ENCODE assay signal across 22 cellular contexts in the genomic region with DNA sequence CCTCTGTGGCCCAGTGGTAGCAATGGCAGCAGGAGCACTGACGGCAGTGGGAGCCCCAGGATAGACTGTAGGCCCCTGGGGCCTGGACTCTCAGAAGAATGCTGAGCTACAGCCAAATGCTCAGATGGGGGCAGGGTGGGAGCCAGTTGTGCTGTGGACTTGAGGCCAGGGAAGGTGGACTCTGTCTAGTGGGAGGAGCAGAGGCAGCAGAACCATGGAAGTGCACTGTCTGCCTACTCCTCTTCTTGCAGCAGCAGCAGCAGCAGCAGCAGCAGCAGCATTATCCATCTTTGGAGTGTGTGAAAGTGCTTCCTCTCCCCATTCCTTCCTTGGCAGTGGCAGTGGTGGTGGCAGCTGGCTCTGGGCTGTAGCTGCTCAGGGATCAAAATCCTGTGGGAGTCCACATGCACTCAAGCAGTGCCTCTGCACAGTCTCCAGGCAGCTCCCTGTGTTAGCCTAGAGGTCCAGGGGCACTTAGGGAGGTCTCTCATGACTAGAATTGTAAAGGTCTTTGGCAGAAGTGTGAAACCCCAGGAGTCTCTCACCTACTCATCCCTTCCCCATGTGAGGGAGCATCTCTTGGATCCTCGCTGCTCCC.
A peak's percentile ranks its signal among the peaks of the same experiment; 100 is the strongest.
DNase-seq lines count a peak whose midpoint lies in the region; ATAC-seq, FAIRE-seq and TF ChIP-seq lines count a peak whose summit lies in the region.
"Had no signal": no experiment of that assay in that cellular context is flagged by ENCODE, and none has a peak within 500 bp of the region (broad histone marks: within the 10 kb centered on the region; RNA-seq: fewer than 3 reads in every experiment).

No MANE protein-coding gene starts in this region.

- no TSS peak for BruUV-seq in HepG2 (replicated peaks; lab: Mats Ljungman, UMichigan)

- TF ChIP-seq EP300 in HepG2 (IDR thresholded peaks at IDR 0.05; ENCODE audit: low read depth in 2 of 2, low read length in 2 of 2), result no peak
- TF ChIP-seq EP300 in HepG2 (CRISPR knock-in tag; IDR thresholded peaks at IDR 0.05; ENCODE audit: borderline replicate concordance), result no peak

- H3K27ac ChIP-seq in SU-DHL-6 (ENCODE audit: low read depth, low read length), result no peak overlapping the region
- H3K27ac ChIP-seq in HepG2 (ENCODE audit: extremely low read length, insufficient read depth, low read length), result no peak overlapping the region
- H3K27ac ChIP-seq in small intestine (ENCODE audit: low read depth in 1 of 2, low read length in 1 of 2), result no peak overlapping the region
- H3K27ac ChIP-seq: dorsolateral prefrontal cortex, gastroesophageal sphincter, left ventricle myocardium inferior, upper lobe of left lung, VCaP had no signal

- no peaks in the 10 kb centered on the region for H3K9me3 ChIP-seq in SU-DHL-6 (ENCODE audit: insufficient read depth, low read length)
- H3K9me3 ChIP-seq in HepG2 (ENCODE audit: low read length), result no peaks in the 10 kb centered on the region
- no peaks in the 10 kb centered on the region for H3K9me3 ChIP-seq in small intestine (ENCODE audit: control insufficient read depth, low read depth)
- H3K9me3 ChIP-seq: gastroesophageal sphincter, left ventricle myocardium inferior, upper lobe of left lung had no signal

- H3K9ac ChIP-seq in SU-DHL-6 (ENCODE audit: low read length), result no peak overlapping the region
- H3K9ac ChIP-seq in HepG2 (ENCODE audit: insufficient read depth, low read depth, low read length), result no peak overlapping the region

- no peaks in the 10 kb centered on the region for H3K27me3 Mint-ChIP-seq in osteocyte (ENCODE audit: unreplicated experiment)
- H3K27me3 Mint-ChIP-seq: activated CD4-positive, alpha-beta T cell treated with anti-CD3 and anti-CD28 coated beads, Interleukin-2, amount 10 ng/mL, durations not matched to agents 24 days and 14 days had no signal

- peak overlapping the region; percentile 47 for H2AFZ ChIP-seq in SU-DHL-6 (ENCODE audit: low read depth, low read length, severe bottlenecking)
- H2AFZ ChIP-seq in HepG2 (ENCODE audit: low read length), result no peak overlapping the region

- TF ChIP-seq CTCF in SU-DHL-6 (IDR thresholded peaks at IDR 0.05; ENCODE audit: insufficient read depth, low read length, poor library complexity, severe bottlenecking) (no peak), HepG2 (CRISPR knock-in tag; IDR thresholded peaks at IDR 0.05) (no peak), osteocyte (IDR thresholded peaks at IDR 0.05) (no peak)

- H3K27me3 ChIP-seq in SU-DHL-6 (ENCODE audit: low read length) (no peaks in the 10 kb centered on the region), HepG2 (ENCODE audit: control insufficient read depth in 1 of 2, insufficient read depth in 2 of 2, low read length in 2 of 2) (no peaks in the 10 kb centered on the region), small intestine (ENCODE audit: control insufficient read depth in 2 of 2, insufficient read depth in 2 of 2, low read length in 2 of 2) (no peaks in the 10 kb centered on the region)
- H3K27me3 ChIP-seq: dorsolateral prefrontal cortex, gastroesophageal sphincter, upper lobe of left lung had no signal

- no peaks in the 10 kb centered on the region for H4K20me1 ChIP-seq in SU-DHL-6 (ENCODE audit: low read depth, low read length)
- no peaks in the 10 kb centered on the region for H4K20me1 ChIP-seq in HepG2 (ENCODE audit: insufficient read depth, low read length)

- no peaks in the 10 kb centered on the region for H3K9me2 ChIP-seq in SU-DHL-6 (replicated peaks; ENCODE audit: insufficient read depth, low read length)

- DNase-seq in NCI-H2171 (lab: John Stamatoyannopoulos, UW) (peak; percentile 24), HepG2 (ENCODE audit: low spot score) (peak; percentile 28), osteocyte (ENCODE audit: extremely low spot score, unreplicated experiment) (no peak), NCI-H1105 treated with DMSO at 0.1 percent for 48 hours (lab: John Stamatoyannopoulos, UW) (no peak), small intestine (no peak)
- DNase-seq in stimulated activated effector memory CD8-positive, alpha-beta T cell treated with anti-CD3 and anti-CD28 coated beads, Interleukin-12 subunit alpha, Interleukin-12 subunit beta, amount 100 ng/mL, for 72 hours (ENCODE audit: low spot score in 2 of 2), result no peak
- DNase-seq: activated CD4-positive, alpha-beta T cell treated with anti-CD3 and anti-CD28 coated beads, Interleukin-2, amount 10 ng/mL, durations not matched to agents 24 days and 14 days; activated T-cell treated with anti-CD3 and anti-CD28 coated beads, Interleukin-2, amount 50 U/mL, for 48 hours; dorsolateral prefrontal cortex; left ventricle myocardium inferior; naive B cell; NCI-H1048; NCI-H187 treated with DMSO at 0.1 percent for 48 hours; NCI-H2227 treated with DMSO at 0.1 percent for 48 hours; NCI-H748 treated with DMSO at 0.1 percent for 48 hours; occipital lobe; substantia nigra; upper lobe of left lung had no signal

- H3K4me3 ChIP-seq in SU-DHL-6 (ENCODE audit: insufficient read depth, low read length, poor library complexity, severe bottlenecking) (no peak overlapping the region), HepG2 (replicated peaks in 1 of 3; ENCODE audit: insufficient read depth in 1 of 3, low read depth in 2 of 3, low read length in 3 of 3) (no peak overlapping the region), small intestine (ENCODE audit: low read depth in 1 of 2, low read length in 2 of 2) (no peak overlapping the region)
- H3K4me3 ChIP-seq: dorsolateral prefrontal cortex, gastroesophageal sphincter, left ventricle myocardium inferior, upper lobe of left lung had no signal

- H3K4me1 Mint-ChIP-seq in stimulated activated effector memory CD8-positive, alpha-beta T cell treated with anti-CD3 and anti-CD28 coated beads, Interleukin-12 subunit alpha, Interleukin-12 subunit beta, amount 100 ng/mL, for 72 hours, result no peaks in the 10 kb centered on the region
- no peaks in the 10 kb centered on the region for H3K4me1 Mint-ChIP-seq in osteocyte (ENCODE audit: unreplicated experiment)
- H3K4me1 Mint-ChIP-seq: activated CD4-positive, alpha-beta T cell treated with anti-CD3 and anti-CD28 coated beads, Interleukin-2, amount 10 ng/mL, durations not matched to agents 24 days and 14 days; naive B cell had no signal

- in situ Hi-C loops in HepG2 (cut with HindIII; ENCODE audit: extremely low pct_ligation_motif_present, low pct_unique_long_range_greater_than_20kb), result no loop called here

- H3K79me2 ChIP-seq in SU-DHL-6 (ENCODE audit: insufficient read depth, low read length), result no peaks in the 10 kb centered on the region
- H3K79me2 ChIP-seq in HepG2 (ENCODE audit: insufficient read depth, low read length), result no peaks in the 10 kb centered on the region

- H3F3A ChIP-seq in SU-DHL-6 (ENCODE audit: insufficient read depth), result no peaks in the 10 kb centered on the region

- FAIRE-seq in HepG2 (lab: Jason Lieb, UNC), result no peak
- no peak for FAIRE-seq in small intestine (lab: Jason Lieb, UNC)

- ATAC-seq in HepG2, result peak; percentile 97
- peak; percentile 37 for ATAC-seq in stimulated activated effector memory CD8-positive, alpha-beta T cell treated with anti-CD3 and anti-CD28 coated beads, Interleukin-12 subunit alpha, Interleukin-12 subunit beta, amount 100 ng/mL, for 72 hours
- ATAC-seq: gastroesophageal sphincter had no signal

- TF ChIP-seq POLR2A in HepG2 (IDR thresholded peaks at IDR 0.05; ENCODE audit: insufficient read depth in 1 of 2, low read depth in 2 of 2, low read length in 2 of 2), result no peak

- H3K4me2 ChIP-seq in SU-DHL-6 (ENCODE audit: low read depth, low read length, poor library complexity, severe bottlenecking), result no peak overlapping the region
- H3K4me2 ChIP-seq in HepG2 (ENCODE audit: low read depth, low read length), result no peak overlapping the region

- H3K27ac Mint-ChIP-seq in stimulated activated effector memory CD8-positive, alpha-beta T cell treated with anti-CD3 and anti-CD28 coated beads, Interleukin-12 subunit alpha, Interleukin-12 subunit beta, amount 100 ng/mL, for 72 hours, result no peak overlapping the region
- no peak overlapping the region for H3K27ac Mint-ChIP-seq in osteocyte (ENCODE audit: unreplicated experiment)
- H3K27ac Mint-ChIP-seq: activated CD4-positive, alpha-beta T cell treated with anti-CD3 and anti-CD28 coated beads, Interleukin-2, amount 10 ng/mL, durations not matched to agents 24 days and 14 days; naive B cell; T-helper 2 cell treated with Interferon-gamma antibody and Interleukin-4, amounts not matched to agents 5 μg/mL and 100 μg/mL, for 36 hours had no signal

- intact Hi-C loops in HepG2 (cut with micrococcal nuclease; ENCODE audit: unreplicated experiment), result no loop called here

- CTCF ChIA-PET in HepG2 (lab: Yijun Ruan, JAX; ENCODE audit: low intra/inter-chr PET ratio, low total read pairs), result no interaction called here

- H3K9me3 Mint-ChIP-seq in stimulated activated effector memory CD8-positive, alpha-beta T cell treated with anti-CD3 and anti-CD28 coated beads, Interleukin-12 subunit alpha, Interleukin-12 subunit beta, amount 100 ng/mL, for 72 hours, result no peaks in the 10 kb centered on the region
- H3K9me3 Mint-ChIP-seq in osteocyte (ENCODE audit: unreplicated experiment), result peaks cover 5% of the 10 kb centered on the region
- H3K9me3 Mint-ChIP-seq: activated CD4-positive, alpha-beta T cell treated with anti-CD3 and anti-CD28 coated beads, Interleukin-2, amount 10 ng/mL, durations not matched to agents 24 days and 14 days; naive B cell; T-helper 2 cell treated with Interferon-gamma antibody and Interleukin-4, amounts not matched to agents 5 μg/mL and 100 μg/mL, for 36 hours had no signal

- no peak overlapping the region for H3K4me3 Mint-ChIP-seq in stimulated activated effector memory CD8-positive, alpha-beta T cell treated with anti-CD3 and anti-CD28 coated beads, Interleukin-12 subunit alpha, Interleukin-12 subunit beta, amount 100 ng/mL, for 72 hours
- no peak overlapping the region for H3K4me3 Mint-ChIP-seq in osteocyte (ENCODE audit: unreplicated experiment)
- H3K4me3 Mint-ChIP-seq: activated CD4-positive, alpha-beta T cell treated with anti-CD3 and anti-CD28 coated beads, Interleukin-2, amount 10 ng/mL, durations not matched to agents 24 days and 14 days; naive B cell; T-helper 2 cell treated with Interferon-gamma antibody and Interleukin-4, amounts not matched to agents 5 μg/mL and 100 μg/mL, for 36 hours had no signal

- TF ChIP-seq RAD21 in HepG2 (CRISPR knock-in tag; IDR thresholded peaks at IDR 0.05), result no peak

- H3K36me3 ChIP-seq in SU-DHL-6 (ENCODE audit: low read length) (no peaks in the 10 kb centered on the region), HepG2 (replicated peaks in 1 of 2; ENCODE audit: control insufficient read depth in 1 of 2, insufficient read depth in 2 of 2, low read length in 2 of 2) (no peaks in the 10 kb centered on the region), small intestine (ENCODE audit: control insufficient read depth in 2 of 2, insufficient read depth in 2 of 2, low read length in 2 of 2) (no peaks in the 10 kb centered on the region)
- H3K36me3 ChIP-seq: gastroesophageal sphincter, left ventricle myocardium inferior, upper lobe of left lung had no signal

- WGBS in HepG2 (ENCODE audit: low lambda C conversion rate), result 23% methylated on average over 1 of the region's 2 CpGs
- WGBS in small intestine, 3 donors, result 76 to 94% (median 93%) methylated on average over 2 of the region's 2 CpGs

- POLR2A ChIA-PET in HepG2 (lab: Yijun Ruan, JAX), result no interaction called here

- H3K36me3 Mint-ChIP-seq in stimulated activated effector memory CD8-positive, alpha-beta T cell treated with anti-CD3 and anti-CD28 coated beads, Interleukin-12 subunit alpha, Interleukin-12 subunit beta, amount 100 ng/mL, for 72 hours, result peaks cover 5% of the 10 kb centered on the region
- H3K36me3 Mint-ChIP-seq in osteocyte (ENCODE audit: unreplicated experiment), result no peaks in the 10 kb centered on the region
- H3K36me3 Mint-ChIP-seq: naive B cell had no signal

- H3K4me1 ChIP-seq in HepG2 (ENCODE audit: insufficient read depth, low read length) (peaks cover 9% of the 10 kb centered on the region), small intestine (ENCODE audit: control insufficient read depth in 2 of 2, insufficient read depth in 1 of 2, low read depth in 1 of 2, low read length in 1 of 2) (no peaks in the 10 kb centered on the region)
- H3K4me1 ChIP-seq: gastroesophageal sphincter, left ventricle myocardium inferior, upper lobe of left lung had no signal

Comparison
In these comparisons a context has a peak if more than half of its experiments do, and no peak if none do; other contexts are left out.
1. DNase-seq: peak in NCI-H2171 (single experiment) and HepG2 (single experiment); none in stimulated activated effector memory CD8-positive, alpha-beta T cell treated with anti-CD3 and anti-CD28 coated beads, Interleukin-12 subunit alpha, Interleukin-12 subunit beta, amount 100 ng/mL, for 72 hours (0 of 2), osteocyte (single experiment), NCI-H1105 treated with DMSO at 0.1 percent for 48 hours (single experiment) and small intestine (single experiment).